In genomic region chr3:139234491-139234890, GRCh38 we compare ENCODE assay signal across 26 cellular contexts.
DNase-seq lines count a peak whose midpoint lies in the region; ATAC-seq, FAIRE-seq and TF ChIP-seq lines count a peak whose summit lies in the region.
"Had no signal": no experiment of that assay in that cellular context is flagged by ENCODE, and none has a peak within 500 bp of the region (broad histone marks: within the 10 kb centered on the region; RNA-seq: fewer than 3 reads in every experiment).

No MANE protein-coding gene starts in this region.

- CTCF ChIA-PET in K562 (lab: Yijun Ruan, JAX; ENCODE audit: low intra/inter-chr PET ratio), result no interaction called here

- H3K4me3 ChIP-seq in K562, result no peak overlapping the region
- H3K4me3 ChIP-seq: A549; BLaER1 treated with 17β-estradiol and CSF1 and Interleukin-3, amounts not matched to agents 10 nM and 100 nM; SJSA1 had no signal

- ATAC-seq in K562, result no peak
- ATAC-seq in foreskin keratinocyte, result peak; percentile 86
- no peak for ATAC-seq in GM18867 (IDR thresholded peaks at IDR 0.05; ENCODE audit: unreplicated experiment)
- ATAC-seq in GM21360 (IDR thresholded peaks at IDR 0.05; ENCODE audit: unreplicated experiment), result no peak
- no peak for ATAC-seq in GM21526 (IDR thresholded peaks at IDR 0.05; ENCODE audit: low FRiP score, unreplicated experiment)
- ATAC-seq in HG03095 (IDR thresholded peaks at IDR 0.05; ENCODE audit: unreplicated experiment), result no peak
- ATAC-seq: A549 had no signal

- POLR2A ChIA-PET in K562 (lab: Yijun Ruan, JAX), result no interaction called here

- no peak overlapping the region for H3K9ac ChIP-seq in K562 (ENCODE audit: insufficient read depth in 1 of 2, low read depth in 2 of 2, low read length in 2 of 2)
- H3K9ac ChIP-seq: BLaER1 treated with 17β-estradiol and CSF1 and Interleukin-3, amounts not matched to agents 10 nM and 100 nM had no signal

- TF ChIP-seq POLR2A in K562 (conservative IDR thresholded peaks at IDR 0.05), result no peak

- peak; percentile 54 for DNase-seq in HPDE6-E6E7 (ENCODE audit: extremely low spot score)
- DNase-seq in K562 (ENCODE audit: extremely low read depth in 1 of 4, low spot score in 3 of 4), result no peak
- peak; percentile 59 to 90 for DNase-seq in foreskin keratinocyte
- DNase-seq: CD4-positive, alpha-beta memory T cell; COR-L47; H9; HFFc6; Karpas-422; NCI-H1092 treated with DMSO at 0.1 percent for 48 hours; NCI-H1436; NCI-H187; NCI-H2081 treated with DMSO at 0.1 percent for 48 hours; NCI-H2171; NCI-H226; NCI-H510A; NCI-H69; Right ventricle myocardium superior had no signal

- no peak for FAIRE-seq in K562 (lab: Jason Lieb, UNC)
- FAIRE-seq: A549, G401.6 had no signal

- H3K36me3 ChIP-seq in K562 (ENCODE audit: control insufficient read depth, insufficient read depth, low read length), result no peaks in the 10 kb centered on the region
- H3K36me3 ChIP-seq: BLaER1 treated with 17β-estradiol and CSF1 and Interleukin-3, amounts not matched to agents 10 nM and 100 nM; SJSA1 had no signal

- H2AFZ ChIP-seq in K562 (ENCODE audit: low read depth, low read length), result 0 out of 2 replicates have a peak overlapping the region, but pooled peaks have one; percentile 8

- no peaks in the 10 kb centered on the region for H3K9me3 ChIP-seq in K562 (replicated peaks; ENCODE audit: control insufficient read depth, insufficient read depth, low read depth, low read length)
- H3K9me3 ChIP-seq: A549; BLaER1 treated with 17β-estradiol and CSF1 and Interleukin-3, amounts not matched to agents 10 nM and 100 nM; SJSA1 had no signal

- H3K9me1 ChIP-seq in K562 (ENCODE audit: control insufficient read depth, insufficient read depth, low read length), result no peaks in the 10 kb centered on the region

- no peaks in the 10 kb centered on the region for H4K20me1 ChIP-seq in K562 (replicated peaks; ENCODE audit: control insufficient read depth, insufficient read depth, low read length)
- H4K20me1 ChIP-seq: BLaER1 treated with 17β-estradiol and CSF1 and Interleukin-3, amounts not matched to agents 10 nM and 100 nM had no signal

- TF ChIP-seq RAD21 in K562 (CRISPR knock-in tag; conservative IDR thresholded peaks at IDR 0.05 in 1 of 2, IDR thresholded peaks at IDR 0.05 in 1 of 2), result no peak

- TF ChIP-seq CTCF in C4-2B (conservative IDR thresholded peaks at IDR 0.05) (no peak), K562 (IDR thresholded peaks at IDR 0.05 in 2 of 3, conservative IDR thresholded peaks at IDR 0.05 in 1 of 3; ENCODE audit: insufficient read depth in 2 of 3, low read depth in 1 of 3, low read length in 3 of 3) (no peak), foreskin keratinocyte (conservative IDR thresholded peaks at IDR 0.05) (no peak)

- in situ Hi-C loops in K562 (cut with MboI), result no loop called here

- intact Hi-C loops in K562 (cut with micrococcal nuclease), result no loop called here

- 92% methylated on average over 3 of the region's 3 CpGs for WGBS in K562 (ENCODE audit: insufficient coverage, low coverage, missing lambda C conversion rate)

- H3K4me1 ChIP-seq in K562 (replicated peaks in 1 of 2; ENCODE audit: control insufficient read depth in 2 of 2, insufficient read depth in 2 of 2, low read length in 2 of 2) (peaks cover 0 to 15% of the 10 kb centered on the region in 2 experiments; a peak in 3 of 5 replicates), foreskin keratinocyte (peaks cover 15% of the 10 kb centered on the region)
- H3K4me1 ChIP-seq: A549, SJSA1 had no signal

- H3K4me2 ChIP-seq in K562 (ENCODE audit: insufficient read depth, low read length), result no peak overlapping the region
- H3K4me2 ChIP-seq: A549; BLaER1 treated with 17β-estradiol and CSF1 and Interleukin-3, amounts not matched to agents 10 nM and 100 nM had no signal

- H3K27ac ChIP-seq in C4-2B (peak overlapping the region; percentile 0; the same call in 1 of the 2 replicates), K562 (ENCODE audit: extremely low read depth, low read depth, low read length) (no peak overlapping the region), foreskin keratinocyte (no peak overlapping the region)
- H3K27ac ChIP-seq: A549; BLaER1 treated with 17β-estradiol and CSF1 and Interleukin-3, amounts not matched to agents 10 nM and 100 nM; SJSA1 had no signal

- H3K27me3 ChIP-seq in K562 (ENCODE audit: control insufficient read depth in 2 of 2, insufficient read depth in 2 of 2, low read length in 2 of 2) (no peaks in the 10 kb centered on the region), foreskin keratinocyte (peaks cover 7% of the 10 kb centered on the region)
- H3K27me3 ChIP-seq: BLaER1 treated with 17β-estradiol and CSF1 and Interleukin-3, amounts not matched to agents 10 nM and 100 nM; SJSA1 had no signal

- TF ChIP-seq EP300 in K562 (IDR thresholded peaks at IDR 0.05; ENCODE audit: low read length), result no peak

- no peaks in the 10 kb centered on the region for H3K79me2 ChIP-seq in K562 (ENCODE audit: control insufficient read depth, insufficient read depth, low read length)

- no TSS peak for BruUV-seq in K562 (replicated peaks; lab: Mats Ljungman, UMichigan)

TF ChIP-seq in K562, 482 proteins besides CTCF, POLR2A, EP300 and RAD21 (continues in another document):
- TF ChIP-seq PCBP1 (IDR thresholded peaks at IDR 0.05; ENCODE audit: low read depth, low read length, poor library complexity, severe bottlenecking) (no peak), E4F1 (CRISPR knock-in tag; IDR thresholded peaks at IDR 0.05; ENCODE audit: borderline replicate concordance) (no peak), PHF20 (IDR thresholded peaks at IDR 0.05; ENCODE audit: partially characterized antibody) (no peak), ZNF217 (CRISPR knock-in tag; IDR thresholded peaks at IDR 0.05) (no peak), ZNF76 (CRISPR knock-in tag; IDR thresholded peaks at IDR 0.05; ENCODE audit: borderline replicate concordance) (no peak), ZNF277 (CRISPR knock-in tag; IDR thresholded peaks at IDR 0.05; ENCODE audit: borderline replicate concordance) (no peak)
- TF ChIP-seq, protein P1, sequence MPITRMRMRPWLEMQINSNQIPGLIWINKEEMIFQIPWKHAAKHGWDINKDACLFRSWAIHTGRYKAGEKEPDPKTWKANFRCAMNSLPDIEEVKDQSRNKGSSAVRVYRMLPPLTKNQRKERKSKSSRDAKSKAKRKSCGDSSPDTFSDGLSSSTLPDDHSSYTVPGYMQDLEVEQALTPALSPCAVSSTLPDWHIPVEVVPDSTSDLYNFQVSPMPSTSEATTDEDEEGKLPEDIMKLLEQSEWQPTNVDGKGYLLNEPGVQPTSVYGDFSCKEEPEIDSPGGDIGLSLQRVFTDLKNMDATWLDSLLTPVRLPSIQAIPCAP (CRISPR knock-in tag; IDR thresholded peaks at IDR 0.05; ENCODE audit: borderline replicate concordance), result no peak
- TF ChIP-seq, protein P2, sequence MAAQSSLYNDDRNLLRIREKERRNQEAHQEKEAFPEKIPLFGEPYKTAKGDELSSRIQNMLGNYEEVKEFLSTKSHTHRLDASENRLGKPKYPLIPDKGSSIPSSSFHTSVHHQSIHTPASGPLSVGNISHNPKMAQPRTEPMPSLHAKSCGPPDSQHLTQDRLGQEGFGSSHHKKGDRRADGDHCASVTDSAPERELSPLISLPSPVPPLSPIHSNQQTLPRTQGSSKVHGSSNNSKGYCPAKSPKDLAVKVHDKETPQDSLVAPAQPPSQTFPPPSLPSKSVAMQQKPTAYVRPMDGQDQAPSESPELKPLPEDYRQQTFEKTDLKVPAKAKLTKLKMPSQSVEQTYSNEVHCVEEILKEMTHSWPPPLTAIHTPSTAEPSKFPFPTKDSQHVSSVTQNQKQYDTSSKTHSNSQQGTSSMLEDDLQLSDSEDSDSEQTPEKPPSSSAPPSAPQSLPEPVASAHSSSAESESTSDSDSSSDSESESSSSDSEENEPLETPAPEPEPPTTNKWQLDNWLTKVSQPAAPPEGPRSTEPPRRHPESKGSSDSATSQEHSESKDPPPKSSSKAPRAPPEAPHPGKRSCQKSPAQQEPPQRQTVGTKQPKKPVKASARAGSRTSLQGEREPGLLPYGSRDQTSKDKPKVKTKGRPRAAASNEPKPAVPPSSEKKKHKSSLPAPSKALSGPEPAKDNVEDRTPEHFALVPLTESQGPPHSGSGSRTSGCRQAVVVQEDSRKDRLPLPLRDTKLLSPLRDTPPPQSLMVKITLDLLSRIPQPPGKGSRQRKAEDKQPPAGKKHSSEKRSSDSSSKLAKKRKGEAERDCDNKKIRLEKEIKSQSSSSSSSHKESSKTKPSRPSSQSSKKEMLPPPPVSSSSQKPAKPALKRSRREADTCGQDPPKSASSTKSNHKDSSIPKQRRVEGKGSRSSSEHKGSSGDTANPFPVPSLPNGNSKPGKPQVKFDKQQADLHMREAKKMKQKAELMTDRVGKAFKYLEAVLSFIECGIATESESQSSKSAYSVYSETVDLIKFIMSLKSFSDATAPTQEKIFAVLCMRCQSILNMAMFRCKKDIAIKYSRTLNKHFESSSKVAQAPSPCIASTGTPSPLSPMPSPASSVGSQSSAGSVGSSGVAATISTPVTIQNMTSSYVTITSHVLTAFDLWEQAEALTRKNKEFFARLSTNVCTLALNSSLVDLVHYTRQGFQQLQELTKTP (IDR thresholded peaks at IDR 0.05; ENCODE audit: low read depth in 1 of 2, partially characterized antibody in 2 of 2), result no peak

Comparison
In these comparisons a context has a peak if more than half of its experiments do, and no peak if none do; other contexts are left out.
1. DNase-seq: peak in HPDE6-E6E7 (single experiment) and foreskin keratinocyte (2 of 2); none in K562 (0 of 4).